In the genomic region with DNA sequence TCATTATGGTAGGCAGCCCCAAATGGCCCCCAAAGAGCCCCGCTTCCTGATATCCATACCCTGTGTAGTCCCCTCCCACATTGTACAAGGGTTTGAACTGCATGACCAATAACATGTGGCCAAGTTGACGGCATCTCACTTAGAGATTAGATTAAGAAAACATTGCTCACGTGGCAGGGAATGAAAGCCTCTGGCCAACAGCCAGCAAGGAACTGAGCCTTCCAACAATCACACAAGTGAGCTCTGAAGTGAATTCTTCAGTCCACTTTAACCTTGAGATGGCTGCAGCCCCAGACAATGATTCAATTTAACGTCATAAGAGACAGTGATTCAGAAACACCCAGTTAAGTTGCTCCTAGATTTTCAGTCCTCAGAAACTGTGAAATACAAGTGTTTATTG, we compare ENCODE assay signal across 13 cellular contexts.
A peak's percentile ranks its signal among the peaks of the same experiment; 100 is the strongest.
DNase-seq lines count a peak whose midpoint lies in the region; ATAC-seq, FAIRE-seq and TF ChIP-seq lines count a peak whose summit lies in the region.
"Had no signal": no experiment of that assay in that cellular context is flagged by ENCODE, and none has a peak within 500 bp of the region (broad histone marks: within the 10 kb centered on the region; RNA-seq: fewer than 3 reads in every experiment).

No MANE protein-coding gene starts in this region.

- no peak overlapping the region for H2BK120ac ChIP-seq in mesendoderm (ENCODE audit: low read depth, low read length)

- no peaks in the 10 kb centered on the region for H3K79me1 ChIP-seq in mesendoderm (ENCODE audit: low read length)

- H3K4me3 ChIP-seq in astrocyte (ENCODE audit: insufficient read depth, low read depth, low read length) (no peak overlapping the region), upper lobe of left lung (no peak overlapping the region), gastrocnemius medialis (no peak overlapping the region), mesendoderm (ENCODE audit: low read length) (no peak overlapping the region)
- H3K4me3 ChIP-seq: cardiac muscle cell, esophagus squamous epithelium, suprapubic skin had no signal

- H3K79me2 ChIP-seq in astrocyte (ENCODE audit: insufficient read depth, low read length) (no peaks in the 10 kb centered on the region), mesendoderm (ENCODE audit: control insufficient read depth, insufficient read depth, low read length) (no peaks in the 10 kb centered on the region)

- H2AK5ac ChIP-seq in mesendoderm (ENCODE audit: low read length): no peak overlapping the region

- H3K4me2 ChIP-seq in astrocyte (ENCODE audit: low read length) (peak overlapping the region; percentile 21), mesendoderm (ENCODE audit: low read length) (no peak overlapping the region)

- H3K27me3 ChIP-seq in astrocyte (ENCODE audit: insufficient read depth, low read length) (no peaks in the 10 kb centered on the region), upper lobe of left lung (no peaks in the 10 kb centered on the region), gastrocnemius medialis (no peaks in the 10 kb centered on the region), mesendoderm (ENCODE audit: insufficient read depth, low read length, poor library complexity) (no peaks in the 10 kb centered on the region)
- H3K27me3 ChIP-seq: suprapubic skin had no signal

- H3K9me3 ChIP-seq in astrocyte (ENCODE audit: insufficient read depth, low read depth, low read length) (no peaks in the 10 kb centered on the region), upper lobe of left lung (peaks cover 4 to 21% (median 11%) of the 10 kb centered on the region in 4 donors), gastrocnemius medialis (peaks cover 0 to 12% (median 0%) of the 10 kb centered on the region in 3 donors)
- H3K9me3 ChIP-seq: suprapubic skin had no signal

- no peaks in the 10 kb centered on the region for H4K20me1 ChIP-seq in astrocyte (ENCODE audit: insufficient read depth, low read length)

- 45 to 47% methylated on average over 4 of the region's 4 CpGs for WGBS in upper lobe of left lung, 2 donors
- no CpG with 5 or more reads among the region's 4 CpGs for WGBS in mesendoderm (ENCODE audit: extremely low coverage, insufficient coverage, low lambda C conversion rate)

- H3K36me3 ChIP-seq in astrocyte (ENCODE audit: insufficient read depth, low read length) (no peaks in the 10 kb centered on the region), upper lobe of left lung (no peaks in the 10 kb centered on the region), gastrocnemius medialis (no peaks in the 10 kb centered on the region), mesendoderm (ENCODE audit: control insufficient read depth, insufficient read depth, low read length) (no peaks in the 10 kb centered on the region)
- H3K36me3 ChIP-seq: cardiac muscle cell, esophagus squamous epithelium, suprapubic skin had no signal

- peak overlapping the region; percentile 78 for H3K27ac ChIP-seq in astrocyte (ENCODE audit: low read depth, low read length)
- H3K27ac ChIP-seq in upper lobe of left lung: no peak overlapping the region
- no peak overlapping the region for H3K27ac ChIP-seq in gastrocnemius medialis
- no peak overlapping the region for H3K27ac ChIP-seq in mesendoderm (ENCODE audit: low read depth, low read length)
- H3K27ac ChIP-seq: cardiac muscle cell, esophagus squamous epithelium, suprapubic skin had no signal

- H3K4me3 Mint-ChIP-seq in astrocyte (ENCODE audit: unreplicated experiment): no peak overlapping the region

- DNase-seq in Right ventricle myocardium inferior (ENCODE audit: missing footprints) (no peak), Right ventricle myocardium superior (no peak), astrocyte (ENCODE audit: low read depth) (peak; percentile 98), left cardiac atrium (peak; percentile 78), upper lobe of left lung (peak in 1 of 2 donors; percentile 75), gastrocnemius medialis (no peak), mesendoderm (no peak), SHP77 (lab: John Stamatoyannopoulos, UW) (no peak)
- DNase-seq: ACHN, esophagus squamous epithelium, NCI-H1694 had no signal

- peaks cover 11% of the 10 kb centered on the region for H3K4me1 Mint-ChIP-seq in astrocyte (ENCODE audit: low read depth, unreplicated experiment)

- peaks cover 37% of the 10 kb centered on the region for H3K4me1 ChIP-seq in astrocyte (ENCODE audit: insufficient read depth, low read length)
- no peaks in the 10 kb centered on the region for H3K4me1 ChIP-seq in upper lobe of left lung
- peaks cover 4 to 6% of the 10 kb centered on the region in 2 donors for H3K4me1 ChIP-seq in gastrocnemius medialis
- no peaks in the 10 kb centered on the region for H3K4me1 ChIP-seq in mesendoderm (ENCODE audit: control insufficient read depth, low read depth, low read length)
- H3K4me1 ChIP-seq: esophagus squamous epithelium, suprapubic skin had no signal

- no peak overlapping the region for H2BK15ac ChIP-seq in mesendoderm (replicated peaks; ENCODE audit: low read depth)

- H3K23ac ChIP-seq in mesendoderm (ENCODE audit: low read length): no peak overlapping the region

- intact Hi-C loops in Right ventricle myocardium inferior (cut with DNase I) (no loop called here), Right ventricle myocardium superior (cut with DNase I) (no loop called here), left cardiac atrium (cut with DNase I) (no loop called here), gastrocnemius medialis (cut with DNase I; ENCODE audit: low total_unique reads) (no loop called here)

- H3K27me3 Mint-ChIP-seq in astrocyte (ENCODE audit: low read depth, unreplicated experiment): no peaks in the 10 kb centered on the region

- H4K8ac ChIP-seq in mesendoderm (ENCODE audit: low read depth, low read length): no peak overlapping the region

- no peak overlapping the region for H2AFZ ChIP-seq in astrocyte (ENCODE audit: low read depth, low read length)

- H3K27ac Mint-ChIP-seq in astrocyte (ENCODE audit: unreplicated experiment): peak overlapping the region; percentile 63

- H2BK5ac ChIP-seq in mesendoderm (ENCODE audit: low read length): no peak overlapping the region

- no peak overlapping the region for H3K56ac ChIP-seq in mesendoderm (ENCODE audit: low read length)

- H3K36me3 Mint-ChIP-seq in astrocyte (ENCODE audit: low read depth, unreplicated experiment): no peaks in the 10 kb centered on the region

- H3K18ac ChIP-seq in mesendoderm (ENCODE audit: low read length): no peak overlapping the region

- ATAC-seq in Right ventricle myocardium inferior (peak; percentile 54), Right ventricle myocardium superior (ENCODE audit: poor library complexity) (no peak), left cardiac atrium (peak; percentile 19 to 75), upper lobe of left lung (ENCODE audit: low FRiP score in 2 of 2) (peak; percentile 66 to 80), gastrocnemius medialis (no peak)

- H3K9ac ChIP-seq in astrocyte (ENCODE audit: low read length) (peak overlapping the region; percentile 13), mesendoderm (ENCODE audit: low read length) (no peak overlapping the region)

- no peak overlapping the region for H4K5ac ChIP-seq in mesendoderm (ENCODE audit: low read length)

- TF ChIP-seq POLR2A in upper lobe of left lung (IDR thresholded peaks at IDR 0.05) (no peak), gastrocnemius medialis (IDR thresholded peaks at IDR 0.05) (no peak)

- TF ChIP-seq CTCF in astrocyte (IDR thresholded peaks at IDR 0.05; ENCODE audit: insufficient read depth, low read depth, low read length) (no peak), upper lobe of left lung (IDR thresholded peaks at IDR 0.05) (no peak), gastrocnemius medialis (IDR thresholded peaks at IDR 0.05 in 4 of 5, conservative IDR thresholded peaks at IDR 0.05 in 1 of 5) (no peak)

- peak in 1 of 4 donors; percentile 70 for TF ChIP-seq EP300 in upper lobe of left lung (IDR thresholded peaks at IDR 0.05)

- FAIRE-seq in astrocyte (lab: Jason Lieb, UNC): peak; percentile 97

- H3K4ac ChIP-seq in mesendoderm (ENCODE audit: low read depth, low read length): no peak overlapping the region

- in situ Hi-C loops in gastrocnemius medialis (cut with MboI; ENCODE audit: low sequenced_read_pairs in 4 of 4): no loop called here

- peaks cover 6% of the 10 kb centered on the region for H3K9me3 Mint-ChIP-seq in astrocyte (ENCODE audit: unreplicated experiment)

Comparison
In these comparisons a context has a peak if more than half of its experiments do, and no peak if none do; other contexts are left out.
1. ATAC-seq: peak in Right ventricle myocardium inferior (single experiment), left cardiac atrium (2 of 2) and upper lobe of left lung (2 of 2); none in Right ventricle myocardium superior (single experiment) and gastrocnemius medialis (0 of 2).
2. DNase-seq: peak in astrocyte (single experiment) and left cardiac atrium (single experiment); none in Right ventricle myocardium inferior (single experiment), Right ventricle myocardium superior (single experiment), gastrocnemius medialis (0 of 2), mesendoderm (single experiment) and SHP77 (0 of 2).